Comparison of ENCODE assay signal across 8 cellular contexts in the genomic region with DNA sequence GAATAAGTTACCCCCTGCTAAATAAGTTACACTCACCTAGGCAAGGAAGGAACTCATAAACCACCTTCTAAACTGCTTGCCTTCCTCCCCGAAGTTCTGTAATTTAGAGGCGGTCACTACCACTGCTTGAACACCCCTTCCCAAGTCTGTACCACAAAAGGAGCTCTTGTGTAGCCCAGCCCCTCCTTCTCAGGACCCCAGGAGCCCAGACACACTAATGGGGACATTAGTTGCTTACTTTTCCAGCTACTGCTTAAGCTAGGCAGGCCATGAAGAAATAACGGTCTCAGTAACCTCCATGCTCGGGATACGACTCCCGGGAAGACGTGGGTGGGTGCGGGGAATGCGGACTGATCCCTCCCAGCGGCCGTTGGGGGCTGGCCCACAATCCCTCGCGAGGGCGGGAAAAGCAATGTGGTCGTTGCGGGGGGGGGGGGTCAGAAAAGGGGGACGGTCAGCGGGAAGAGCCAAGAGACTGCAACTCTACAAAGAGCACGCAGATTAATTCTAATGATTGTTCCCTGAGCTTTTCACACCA. TPM values are rescaled to one million over a fixed set of nuclear protein-coding genes. Genes with fewer than 3 reads are reported as not detected.
DNase-seq lines count a peak whose midpoint lies in the region; ATAC-seq, FAIRE-seq and TF ChIP-seq lines count a peak whose summit lies in the region.

A gene with protein sequence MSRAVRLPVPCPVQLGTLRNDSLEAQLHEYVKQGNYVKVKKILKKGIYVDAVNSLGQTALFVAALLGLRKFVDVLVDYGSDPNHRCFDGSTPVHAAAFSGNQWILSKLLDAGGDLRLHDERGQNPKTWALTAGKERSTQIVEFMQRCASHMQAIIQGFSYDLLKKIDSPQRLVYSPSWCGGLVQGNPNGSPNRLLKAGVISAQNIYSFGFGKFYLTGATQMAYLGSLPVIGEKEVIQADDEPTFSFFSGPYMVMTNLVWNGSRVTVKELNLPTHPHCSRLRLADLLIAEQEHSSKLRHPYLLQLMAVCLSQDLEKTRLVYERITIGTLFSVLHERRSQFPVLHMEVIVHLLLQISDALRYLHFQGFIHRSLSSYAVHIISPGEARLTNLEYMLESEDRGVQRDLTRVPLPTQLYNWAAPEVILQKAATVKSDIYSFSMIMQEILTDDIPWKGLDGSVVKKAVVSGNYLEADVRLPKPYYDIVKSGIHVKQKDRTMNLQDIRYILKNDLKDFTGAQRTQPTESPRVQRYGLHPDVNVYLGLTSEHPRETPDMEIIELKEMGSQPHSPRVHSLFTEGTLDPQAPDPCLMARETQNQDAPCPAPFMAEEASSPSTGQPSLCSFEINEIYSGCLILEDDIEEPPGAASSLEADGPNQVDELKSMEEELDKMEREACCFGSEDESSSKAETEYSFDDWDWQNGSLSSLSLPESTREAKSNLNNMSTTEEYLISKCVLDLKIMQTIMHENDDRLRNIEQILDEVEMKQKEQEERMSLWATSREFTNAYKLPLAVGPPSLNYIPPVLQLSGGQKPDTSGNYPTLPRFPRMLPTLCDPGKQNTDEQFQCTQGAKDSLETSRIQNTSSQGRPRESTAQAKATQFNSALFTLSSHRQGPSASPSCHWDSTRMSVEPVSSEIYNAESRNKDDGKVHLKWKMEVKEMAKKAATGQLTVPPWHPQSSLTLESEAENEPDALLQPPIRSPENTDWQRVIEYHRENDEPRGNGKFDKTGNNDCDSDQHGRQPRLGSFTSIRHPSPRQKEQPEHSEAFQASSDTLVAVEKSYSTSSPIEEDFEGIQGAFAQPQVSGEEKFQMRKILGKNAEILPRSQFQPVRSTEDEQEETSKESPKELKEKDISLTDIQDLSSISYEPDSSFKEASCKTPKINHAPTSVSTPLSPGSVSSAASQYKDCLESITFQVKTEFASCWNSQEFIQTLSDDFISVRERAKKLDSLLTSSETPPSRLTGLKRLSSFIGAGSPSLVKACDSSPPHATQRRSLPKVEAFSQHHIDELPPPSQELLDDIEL (N-terminal part only) (minus strand): TSS at position 345 of the 538 bp plus-strand sequence. CDS start 40,044 bp downstream, outside the sequence.

- H3K27me3 ChIP-seq in pancreas: no peaks in the 10 kb centered on the region

- peak within 1 kb of the TSS; percentile 58 for H3K27ac ChIP-seq in epithelial cell of prostate
- H3K27ac ChIP-seq in pancreas: peak within 1 kb of the TSS; percentile 19 to 75 (median 44)

- no peak for FAIRE-seq in D721Med (lab: Jason Lieb, UNC)
- FAIRE-seq in pancreas (lab: Jason Lieb, UNC): no peak

- peaks cover 0 to 17% (median 12%) of the 10 kb centered on the region in 3 donors for H3K4me1 ChIP-seq in pancreas

- 84 to 87% methylated on average over 17 to 19 of the region's 19 CpGs for WGBS in pancreas, 2 donors

- H3K4me3 ChIP-seq in pancreas: peak within 1 kb of the TSS; percentile 33 to 67 (median 57)

- no peaks in the 10 kb centered on the region for H3K36me3 ChIP-seq in pancreas

- intact Hi-C loops in pancreas (cut with DNase I): no loop called here

- TF ChIP-seq CTCF in D721Med (IDR thresholded peaks at IDR 0.05; ENCODE audit: insufficient read depth, missing control alignments) (no peak), pancreas (IDR thresholded peaks at IDR 0.05) (no peak)

- no peak for ATAC-seq in pancreas
- ATAC-seq in HG02981 (IDR thresholded peaks at IDR 0.05; ENCODE audit: unreplicated experiment): no peak

- DNase-seq in D721Med (ENCODE audit: insufficient read length, low spot score): peak; percentile 45
- peak; percentile 11 for DNase-seq in OCI-M2 (lab: John Stamatoyannopoulos, UW; ENCODE audit: unreplicated experiment)
- DNase-seq in epithelial cell of prostate (ENCODE audit: low read depth, low spot score): no peak
- peak in 1 of 6 donors; percentile 38 for DNase-seq in pancreas
- no peak for DNase-seq in central memory CD4-positive, alpha-beta T cell
- no peak for DNase-seq in NCI-H226
- DNase-seq in dedifferentiated amniotic fluid mesenchymal stem cell (ENCODE audit: extremely low spot score): no peak

- no peaks in the 10 kb centered on the region for H3K9me3 ChIP-seq in pancreas

RNA-seq across cellular contexts. Expression of the gene that starts here (rescaled TPM):
- total RNA-seq in pancreas: under 1 TPM; 0.03 to 0.43 (median 0.09) TPM
- under 1 TPM; 0.30 to 0.59 TPM for polyA plus RNA-seq in pancreas

Comparison
In these comparisons a context has a peak if more than half of its experiments do, and no peak if none do; other contexts are left out.
1. DNase-seq: peak in D721Med (single experiment) and OCI-M2 (single experiment); none in epithelial cell of prostate (single experiment), central memory CD4-positive, alpha-beta T cell (single experiment), NCI-H226 (single experiment) and dedifferentiated amniotic fluid mesenchymal stem cell (single experiment).